6 cellular contexts compared by ENCODE assay signal in genomic region chr1:201472321-201472720, GRCh38. TPM values are rescaled to one million over a fixed set of nuclear protein-coding genes. Genes with fewer than 3 reads are reported as not detected.
"Had no signal": no experiment of that assay in that cellular context is flagged by ENCODE, and none has a peak within 500 bp of the region (broad histone marks: within the 10 kb centered on the region; RNA-seq: fewer than 3 reads in every experiment).

No MANE protein-coding gene starts in this region.

RNA-seq across cellular contexts. Expression of gene TNNI1, which starts 50.8 kb away (rescaled TPM):
- total RNA-seq: activated B cell treated with CpG ODN at 0.5 μM for 24 hours; activated CD8-positive, alpha-beta T cell treated with anti-CD3 and anti-CD28 coated beads for 36 hours; activated T-cell treated with anti-CD3 and anti-CD28 coated beads, Interleukin-2, amount 50 U/mL, for 4 hours; activated T-helper 17 cell treated with anti-CD3 and anti-CD28 coated beads, Interleukin-2, amount 50 U/mL, for 72 hours; foreskin keratinocyte; T-cell had no signal
- polyA plus RNA-seq: foreskin keratinocyte had no signal
